Comparison of ENCODE assay signal across 4 cellular contexts in the genomic region with DNA sequence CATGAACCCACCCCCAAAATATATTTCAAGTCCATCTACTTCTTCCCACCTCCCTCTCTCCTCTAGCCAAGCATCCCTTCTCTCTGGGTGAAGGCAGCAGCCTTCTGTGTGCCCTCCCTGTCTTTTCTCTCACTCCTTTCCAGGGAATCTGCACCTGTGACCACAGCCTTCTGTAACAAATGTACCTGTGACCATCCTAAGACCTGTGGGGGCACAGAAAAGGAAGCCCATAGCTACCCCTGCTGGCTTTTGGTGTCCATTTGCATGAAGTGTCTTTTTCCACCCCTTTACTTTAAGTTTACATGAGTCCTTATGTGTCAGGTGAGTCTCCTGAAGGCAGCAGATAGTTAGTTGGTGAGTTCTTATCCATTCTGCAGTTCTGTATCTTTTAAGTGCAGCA.
TF ChIP-seq lines count a peak whose summit lies in the region.

No MANE protein-coding gene starts in this region.

TF ChIP-seq in SK-N-SH, 30 proteins besides CTCF, POLR2A, EP300 and RAD21 (continued from another document):
- TF ChIP-seq SMC3 (IDR thresholded peaks at IDR 0.05; ENCODE audit: low read depth, low read length) = peak; percentile 19; the same call in 1 of the 2 replicates

TF ChIP-seq in SK-N-SH treated with all-trans-retinoic acid at 6 μM for 48 hours, 23 proteins besides CTCF, POLR2A, EP300 and RAD21 (continued from another document):
- TF ChIP-seq ZC3H10 (CRISPR knock-in tag; IDR thresholded peaks at IDR 0.05) (no peak), CSRNP3 (CRISPR knock-in tag; IDR thresholded peaks at IDR 0.05) (no peak), ZNF565 (CRISPR knock-in tag; conservative IDR thresholded peaks at IDR 0.05; ENCODE audit: low read depth) (no peak)

TF ChIP-seq in HCT116, 20 proteins besides CTCF, POLR2A, EP300 and RAD21 (continued from another document):
- TF ChIP-seq YY1 (IDR thresholded peaks at IDR 0.05; ENCODE audit: extremely low read depth, insufficient replicate concordance, low read depth, low read length) (no peak), ELF1 (IDR thresholded peaks at IDR 0.05; ENCODE audit: borderline replicate concordance, low read depth) (no peak), CEBPB (IDR thresholded peaks at IDR 0.05; ENCODE audit: low read depth) (no peak)

TF ChIP-seq in WTC11, 78 proteins besides CTCF, POLR2A, EP300 and RAD21:
- no peak for TF ChIP-seq HMGXB4 (CRISPR knock-in tag; IDR thresholded peaks at IDR 0.05)
- TF ChIP-seq ATF1 (CRISPR knock-in tag; IDR thresholded peaks at IDR 0.05) = no peak
- no peak for TF ChIP-seq SMAD3 (CRISPR knock-in tag; IDR thresholded peaks at IDR 0.05; ENCODE audit: borderline replicate concordance)
- TF ChIP-seq ZNF423 (CRISPR knock-in tag; IDR thresholded peaks at IDR 0.05) = no peak
- TF ChIP-seq ZNF671 (CRISPR knock-in tag; IDR thresholded peaks at IDR 0.05) = no peak
- TF ChIP-seq TCF7 (CRISPR knock-in tag; IDR thresholded peaks at IDR 0.05; ENCODE audit: low read depth) = no peak
- TF ChIP-seq EMX1 (CRISPR knock-in tag; IDR thresholded peaks at IDR 0.05) = no peak
- no peak for TF ChIP-seq ZNF281 (CRISPR knock-in tag; IDR thresholded peaks at IDR 0.05)
- no peak for TF ChIP-seq MXD4 (CRISPR knock-in tag; IDR thresholded peaks at IDR 0.05; ENCODE audit: borderline replicate concordance)
- TF ChIP-seq JAZF1 (CRISPR knock-in tag; IDR thresholded peaks at IDR 0.05) = no peak
- TF ChIP-seq, protein P1, sequence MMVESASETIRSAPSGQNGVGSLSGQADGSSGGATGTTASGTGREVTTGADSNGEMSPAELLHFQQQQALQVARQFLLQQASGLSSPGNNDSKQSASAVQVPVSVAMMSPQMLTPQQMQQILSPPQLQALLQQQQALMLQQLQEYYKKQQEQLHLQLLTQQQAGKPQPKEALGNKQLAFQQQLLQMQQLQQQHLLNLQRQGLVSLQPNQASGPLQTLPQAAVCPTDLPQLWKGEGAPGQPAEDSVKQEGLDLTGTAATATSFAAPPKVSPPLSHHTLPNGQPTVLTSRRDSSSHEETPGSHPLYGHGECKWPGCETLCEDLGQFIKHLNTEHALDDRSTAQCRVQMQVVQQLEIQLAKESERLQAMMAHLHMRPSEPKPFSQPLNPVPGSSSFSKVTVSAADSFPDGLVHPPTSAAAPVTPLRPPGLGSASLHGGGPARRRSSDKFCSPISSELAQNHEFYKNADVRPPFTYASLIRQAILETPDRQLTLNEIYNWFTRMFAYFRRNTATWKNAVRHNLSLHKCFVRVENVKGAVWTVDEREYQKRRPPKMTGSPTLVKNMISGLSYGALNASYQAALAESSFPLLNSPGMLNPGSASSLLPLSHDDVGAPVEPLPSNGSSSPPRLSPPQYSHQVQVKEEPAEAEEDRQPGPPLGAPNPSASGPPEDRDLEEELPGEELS (CRISPR knock-in tag; IDR thresholded peaks at IDR 0.05) = no peak
